14 cellular contexts compared by ENCODE assay signal in genomic region chr4:57182132-57182874, GRCh38.
A peak's percentile ranks its signal among the peaks of the same experiment; 100 is the strongest.
DNase-seq lines count a peak whose midpoint lies in the region; ATAC-seq, FAIRE-seq and TF ChIP-seq lines count a peak whose summit lies in the region.
"Had no signal": no experiment of that assay in that cellular context is flagged by ENCODE, and none has a peak within 500 bp of the region (broad histone marks: within the 10 kb centered on the region; RNA-seq: fewer than 3 reads in every experiment).

No MANE protein-coding gene starts in this region.

- no peak for TF ChIP-seq CTCF in pancreas (IDR thresholded peaks at IDR 0.05)

- no peak overlapping the region for H3K27ac ChIP-seq in pancreas

- H3K9me3 ChIP-seq in pancreas, result no peaks in the 10 kb centered on the region

- intact Hi-C loops in pancreas (cut with DNase I), result no loop called here

- no peaks in the 10 kb centered on the region for H3K36me3 ChIP-seq in pancreas

- no peaks in the 10 kb centered on the region for H3K4me1 ChIP-seq in pancreas

- no peaks in the 10 kb centered on the region for H3K27me3 ChIP-seq in pancreas

- WGBS in pancreas, 2 donors, result 74 to 75% methylated on average over 8 of the region's 8 CpGs

- peak; percentile 75 for ATAC-seq in HG03432 (IDR thresholded peaks at IDR 0.05; ENCODE audit: unreplicated experiment)
- ATAC-seq in pancreas, result no peak
- ATAC-seq: CD8-positive, alpha-beta T cell had no signal

- FAIRE-seq in frontal cortex (lab: Jason Lieb, UNC) (peak; percentile 76), pancreas (lab: Jason Lieb, UNC) (no peak), RCC 7860 (lab: Jason Lieb, UNC) (no peak)
- FAIRE-seq: H54 had no signal

- no peak overlapping the region for H3K4me3 ChIP-seq in pancreas

- DNase-seq in OCI-M1 (lab: John Stamatoyannopoulos, UW), result peak; percentile 40
- DNase-seq in frontal cortex (ENCODE audit: low spot score in 2 of 2), result peak in 1 of 2 donors; percentile 64
- DNase-seq in pancreas, result peak in 4 of 6 donors; percentile 4 to 38 (median 20)
- no peak for DNase-seq in D341Med (ENCODE audit: low spot score)
- no peak for DNase-seq in amniotic stem cell (lab: John Stamatoyannopoulos, UW)
- no peak for DNase-seq in RCC 7860 (ENCODE audit: low spot score)
- DNase-seq in T-helper 9 cell, result no peak
- DNase-seq: activated CD4-positive, alpha-beta T cell treated with anti-CD3 and anti-CD28 coated beads, Interleukin-2, amount 10 ng/mL, durations not matched to agents 24 days and 14 days; activated gamma-delta T cell; CD8-positive, alpha-beta T cell; islet precursor cell; stimulated activated CD4-positive, alpha-beta T cell treated with anti-CD3 and anti-CD28 coated beads, Interleukin-12 subunit alpha, Interleukin-12 subunit beta, amount 100 ng/mL, for 4 hours had no signal

Comparison
In these comparisons a context has a peak if more than half of its experiments do, and no peak if none do; other contexts are left out.
1. DNase-seq: peak in OCI-M1 (single experiment) and pancreas (4 of 6); none in D341Med (single experiment), amniotic stem cell (single experiment), RCC 7860 (single experiment) and T-helper 9 cell (single experiment).